In genomic region chr20:17896247-17896723, GRCh38 we compare ENCODE assay signal across 9 cellular contexts.
DNase-seq lines count a peak whose midpoint lies in the region; ATAC-seq, FAIRE-seq and TF ChIP-seq lines count a peak whose summit lies in the region.
"Had no signal": no experiment of that assay in that cellular context is flagged by ENCODE, and none has a peak within 500 bp of the region (broad histone marks: within the 10 kb centered on the region; RNA-seq: fewer than 3 reads in every experiment).

No MANE protein-coding gene starts in this region.

- H3K9ac ChIP-seq in HepG2 (ENCODE audit: insufficient read depth, low read depth, low read length) (no peak overlapping the region; the same call in 1 of the 2 replicates), smooth muscle cell (ENCODE audit: low read depth) (peak overlapping the region; percentile 65)

- H3K4me1 ChIP-seq in GM23338 (ENCODE audit: insufficient read depth), result peaks cover 30% of the 10 kb centered on the region
- H3K4me1 ChIP-seq in ascending aorta, result peaks cover 0 to 15% of the 10 kb centered on the region in 2 donors
- H3K4me1 ChIP-seq in HepG2 (ENCODE audit: insufficient read depth, low read length), result peaks cover 75% of the 10 kb centered on the region
- H3K4me1 ChIP-seq in smooth muscle cell (ENCODE audit: low read depth), result peaks cover 6% of the 10 kb centered on the region

- no peak for TF ChIP-seq RAD21 in HepG2 (CRISPR knock-in tag; IDR thresholded peaks at IDR 0.05)

- H3K27ac Mint-ChIP-seq in GM23338, result no peak overlapping the region

- ATAC-seq in GM23338 (no peak; the same call in 2 of the 3 replicates), HepG2 (peak; percentile 56)

- peaks cover 2% of the 10 kb centered on the region for H3K27me3 Mint-ChIP-seq in GM23338 (ENCODE audit: insufficient read depth, low read depth, poor library complexity)

- intact Hi-C loops in ascending aorta (cut with DNase I), result loop anchor here (5.0 kb wide), 2 partner anchors 41 to 279 kb away; no protein-coding TSS in a partner anchor
- intact Hi-C loops in HepG2 (cut with micrococcal nuclease; ENCODE audit: unreplicated experiment), result loop anchor here (1.0 to 5.0 kb wide), 4 partner anchors 14 to 239 kb away; no protein-coding TSS in a partner anchor

- H3K27ac ChIP-seq in GM23338 (ENCODE audit: low read depth) (no peak overlapping the region), ascending aorta (peak overlapping the region; percentile 64 to 65), HepG2 (ENCODE audit: extremely low read length, insufficient read depth, low read length) (peak overlapping the region; percentile 14), smooth muscle cell (ENCODE audit: low read depth) (peak overlapping the region; percentile 83)

- no peak for TF ChIP-seq POLR2A in HepG2 (IDR thresholded peaks at IDR 0.05; ENCODE audit: insufficient read depth in 1 of 2, low read depth in 2 of 2, low read length in 2 of 2)

- H3K9me3 ChIP-seq in ascending aorta (no peaks in the 10 kb centered on the region), HepG2 (ENCODE audit: low read length) (no peaks in the 10 kb centered on the region), smooth muscle cell (replicated peaks; ENCODE audit: low read depth) (no peaks in the 10 kb centered on the region)

- peaks cover 18% of the 10 kb centered on the region for H3K9me3 Mint-ChIP-seq in GM23338

- in situ Hi-C loops in HepG2 (cut with HindIII; ENCODE audit: extremely low pct_ligation_motif_present, low pct_unique_long_range_greater_than_20kb), result no loop called here

- DNase-seq in GM23338 (ENCODE audit: low spot score), result no peak
- DNase-seq in ascending aorta (ENCODE audit: low spot score in 2 of 2), result peak in 1 of 2 donors; percentile 64
- no peak for DNase-seq in HepG2 (ENCODE audit: low spot score)
- no peak for DNase-seq in smooth muscle cell (lab: John Stamatoyannopoulos, UW; ENCODE audit: unreplicated experiment)
- no peak for DNase-seq in GF-D8 (lab: John Stamatoyannopoulos, UW)
- no peak for DNase-seq in GM19238 (ENCODE audit: insufficient read length, low spot score)
- no peak for DNase-seq in HCEC 1CT
- DNase-seq in HUDEP-2 (lab: John Stamatoyannopoulos, UW; ENCODE audit: unreplicated experiment in 76 of 76), result no peak

- BruUV-seq in HepG2 (replicated peaks; lab: Mats Ljungman, UMichigan), result no TSS peak

- no peaks in the 10 kb centered on the region for H3F3A ChIP-seq in GM23338 (replicated peaks; ENCODE audit: low read depth)
- no peaks in the 10 kb centered on the region for H3F3A ChIP-seq in smooth muscle cell (ENCODE audit: low read depth)

- peak; percentile 4 for FAIRE-seq in HepG2 (lab: Jason Lieb, UNC)
- FAIRE-seq: G401.6 had no signal

- TF ChIP-seq CTCF in GM23338 (conservative IDR thresholded peaks at IDR 0.05; ENCODE audit: low read depth in 2 of 2) (no peak), ascending aorta (IDR thresholded peaks at IDR 0.05) (no peak), HepG2 (CRISPR knock-in tag; IDR thresholded peaks at IDR 0.05) (no peak), smooth muscle cell (IDR thresholded peaks at IDR 0.05; ENCODE audit: borderline replicate concordance, insufficient read depth, poor library complexity, severe bottlenecking) (no peak)

- peaks cover 26% of the 10 kb centered on the region for H3K4me1 Mint-ChIP-seq in GM23338

- H3K4me2 ChIP-seq in GM23338 (peak overlapping the region; percentile 79), HepG2 (ENCODE audit: low read depth, low read length) (peak overlapping the region; percentile 64), smooth muscle cell (peak overlapping the region; percentile 69)

- no peaks in the 10 kb centered on the region; the same call in 1 of the 2 replicates for H3K9me2 ChIP-seq in GM23338 (ENCODE audit: insufficient read depth)

- H3K4me3 ChIP-seq in GM23338 (peak overlapping the region; percentile 49; the same call in 1 of the 2 replicates), ascending aorta (peak overlapping the region; percentile 11 to 61), HepG2 (replicated peaks in 1 of 3; ENCODE audit: insufficient read depth in 1 of 3, low read depth in 2 of 3, low read length in 3 of 3) (peak overlapping the region in 1 of 3 experiments; percentile 31; a peak in 2 of 6 replicates), smooth muscle cell (peak overlapping the region; percentile 3)

- WGBS in HepG2 (ENCODE audit: low lambda C conversion rate), result 11% methylated on average over 8 of the region's 8 CpGs
- whole genome bisulfite sequencing in smooth muscle cell (ENCODE audit: low lambda C conversion rate), result 38% methylated on average over 8 of the region's 8 CpGs

- H3K27me3 ChIP-seq in GM23338 (ENCODE audit: insufficient read depth) (no peaks in the 10 kb centered on the region), ascending aorta (no peaks in the 10 kb centered on the region), HepG2 (ENCODE audit: control insufficient read depth in 1 of 2, insufficient read depth in 2 of 2, low read length in 2 of 2) (no peaks in the 10 kb centered on the region; a peak in 1 of 5 replicates), smooth muscle cell (ENCODE audit: low read depth) (no peaks in the 10 kb centered on the region)

- H3K36me3 ChIP-seq in GM23338 (ENCODE audit: insufficient read depth) (no peaks in the 10 kb centered on the region), ascending aorta (no peaks in the 10 kb centered on the region), HepG2 (replicated peaks in 1 of 2; ENCODE audit: control insufficient read depth in 1 of 2, insufficient read depth in 2 of 2, low read length in 2 of 2) (no peaks in the 10 kb centered on the region), smooth muscle cell (ENCODE audit: low read depth) (no peaks in the 10 kb centered on the region)

- no peak for TF ChIP-seq EP300 in HepG2 (IDR thresholded peaks at IDR 0.05; ENCODE audit: low read depth in 2 of 2, low read length in 2 of 2)
- no peak for TF ChIP-seq EP300 in HepG2 (CRISPR knock-in tag; IDR thresholded peaks at IDR 0.05; ENCODE audit: borderline replicate concordance)

- peaks cover 3% of the 10 kb centered on the region; the same call in 1 of the 3 replicates for H3K36me3 Mint-ChIP-seq in GM23338 (ENCODE audit: low read depth)

- CTCF ChIA-PET in HepG2 (lab: Yijun Ruan, JAX; ENCODE audit: low intra/inter-chr PET ratio, low total read pairs), result interaction anchor here (2.7 kb wide), 1 partner anchor 174 kb away, joined by 13 read pairs; no protein-coding TSS in a partner anchor

- H3K79me2 ChIP-seq in GM23338 (replicated peaks; ENCODE audit: insufficient read depth) (no peaks in the 10 kb centered on the region), HepG2 (ENCODE audit: insufficient read depth, low read length) (no peaks in the 10 kb centered on the region), smooth muscle cell (ENCODE audit: low read depth) (no peaks in the 10 kb centered on the region)

- H2AFZ ChIP-seq in GM23338 (peak overlapping the region; percentile 86), HepG2 (ENCODE audit: low read length) (no peak overlapping the region), smooth muscle cell (ENCODE audit: low read depth) (peak overlapping the region; percentile 80)

- H4K20me1 ChIP-seq in GM23338 (replicated peaks; ENCODE audit: insufficient read depth) (no peaks in the 10 kb centered on the region), HepG2 (ENCODE audit: insufficient read depth, low read length) (no peaks in the 10 kb centered on the region), smooth muscle cell (ENCODE audit: low read depth) (no peaks in the 10 kb centered on the region)

- no peak overlapping the region; the same call in 2 of the 3 replicates for H3K4me3 Mint-ChIP-seq in GM23338

- POLR2A ChIA-PET in HepG2 (lab: Yijun Ruan, JAX), result interaction anchor here (0.9 to 21.6 kb wide), 12 partner anchors 9 to 327 kb away, joined by 3 to 724 read pairs (median 8); partner anchors contain the start of genes DSTN and RRBP1

TF ChIP-seq in GM23338, 12 proteins besides CTCF, POLR2A, EP300 and RAD21 (continues in another document):
- TF ChIP-seq STAT1 (IDR thresholded peaks at IDR 0.05; ENCODE audit: unreplicated experiment), result no peak
- TF ChIP-seq, protein P1, sequence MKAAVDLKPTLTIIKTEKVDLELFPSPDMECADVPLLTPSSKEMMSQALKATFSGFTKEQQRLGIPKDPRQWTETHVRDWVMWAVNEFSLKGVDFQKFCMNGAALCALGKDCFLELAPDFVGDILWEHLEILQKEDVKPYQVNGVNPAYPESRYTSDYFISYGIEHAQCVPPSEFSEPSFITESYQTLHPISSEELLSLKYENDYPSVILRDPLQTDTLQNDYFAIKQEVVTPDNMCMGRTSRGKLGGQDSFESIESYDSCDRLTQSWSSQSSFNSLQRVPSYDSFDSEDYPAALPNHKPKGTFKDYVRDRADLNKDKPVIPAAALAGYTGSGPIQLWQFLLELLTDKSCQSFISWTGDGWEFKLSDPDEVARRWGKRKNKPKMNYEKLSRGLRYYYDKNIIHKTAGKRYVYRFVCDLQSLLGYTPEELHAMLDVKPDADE (IDR thresholded peaks at IDR 0.05), result no peak
- no peak for TF ChIP-seq EZH2 (IDR thresholded peaks at IDR 0.05; ENCODE audit: low read depth, unreplicated experiment)
- TF ChIP-seq ZNF331 (CRISPR knock-in tag; IDR thresholded peaks at IDR 0.05; ENCODE audit: low read depth), result no peak
- TF ChIP-seq ZNF114 (CRISPR knock-in tag; IDR thresholded peaks at IDR 0.05), result no peak
- TF ChIP-seq CREB1 (CRISPR knock-in tag; IDR thresholded peaks at IDR 0.05; ENCODE audit: low read depth), result no peak
- no peak for TF ChIP-seq EZH2phosphoT487 (IDR thresholded peaks at IDR 0.05; ENCODE audit: unreplicated experiment)
- no peak for TF ChIP-seq POLR2AphosphoS5 (IDR thresholded peaks at IDR 0.05; ENCODE audit: low read depth)

TF ChIP-seq in HepG2, 621 proteins besides CTCF, POLR2A, EP300 and RAD21 (continues in another document):
- TF ChIP-seq ZNF205 (CRISPR knock-in tag; IDR thresholded peaks at IDR 0.05), result peak; percentile 77; the same call in 1 of the 2 replicates
- TF ChIP-seq CC2D1A (CRISPR knock-in tag; IDR thresholded peaks at IDR 0.05), result 0 out of 2 replicates have a peak, but pooled peaks have one; percentile 48
- TF ChIP-seq ZNF75D (CRISPR knock-in tag; IDR thresholded peaks at IDR 0.05; ENCODE audit: borderline replicate concordance), result no peak
- TF ChIP-seq BHLHE40 (IDR thresholded peaks at IDR 0.05; ENCODE audit: low read length), result peak; percentile 80
- TF ChIP-seq THRA (CRISPR knock-in tag; IDR thresholded peaks at IDR 0.05; ENCODE audit: borderline replicate concordance), result 0 out of 2 replicates have a peak, but pooled peaks have one; percentile 31
- 0 out of 2 replicates have a peak, but pooled peaks have one; percentile 0 for TF ChIP-seq TAF1 (CRISPR knock-in tag; IDR thresholded peaks at IDR 0.05)
